In genomic region chr1:214917081-214917635, GRCh38 we compare ENCODE assay signal across 29 cellular contexts.
"Had no signal": no experiment of that assay in that cellular context is flagged by ENCODE, and none has a peak within 500 bp of the region (broad histone marks: within the 10 kb centered on the region; RNA-seq: fewer than 3 reads in every experiment).

No MANE protein-coding gene starts in this region.

- H3K27me3 ChIP-seq: brain microvascular endothelial cell, foreskin keratinocyte, right atrium auricular region, upper lobe of left lung, vagina had no signal

- H3K9me3 ChIP-seq: right atrium auricular region, thoracic aorta, upper lobe of left lung, vagina had no signal

- H3K27ac ChIP-seq: brain microvascular endothelial cell, foreskin keratinocyte, right atrium auricular region, thoracic aorta, upper lobe of left lung, vagina, VCaP had no signal

- H3K4me3 ChIP-seq: right atrium auricular region, thoracic aorta, upper lobe of left lung, vagina had no signal

- ATAC-seq: activated T-cell treated with anti-CD3 and anti-CD28 coated beads, Interleukin-2, amount 50 U/mL, for 4 hours; activated T-helper 17 cell treated with anti-CD3 and anti-CD28 coated beads, Interleukin-2, amount 50 U/mL, for 72 hours; esophagus mucosa; foreskin keratinocyte; left colon; naive thymus-derived CD4-positive, alpha-beta T cell had no signal

- H3K27me3 Mint-ChIP-seq: activated CD4-positive, alpha-beta memory T cell treated with anti-CD3 and anti-CD28 coated beads, Interleukin-2, amount 10 ng/mL, durations not matched to agents 7 days and 5 days; activated CD4-positive, alpha-beta T cell treated with anti-CD3 and anti-CD28 coated beads, Interleukin-2, amount 10 ng/mL, durations not matched to agents 24 days and 14 days; stimulated activated naive CD8-positive, alpha-beta T cell treated with anti-CD3 and anti-CD28 coated beads, Interleukin-15, Interleukin-2, amounts not matched to agents 100 ng/mL and 50 ng/mL, for 24 hours had no signal

- H3K9me3 Mint-ChIP-seq: activated CD4-positive, alpha-beta memory T cell treated with anti-CD3 and anti-CD28 coated beads, Interleukin-2, amount 10 ng/mL, durations not matched to agents 7 days and 5 days; activated CD4-positive, alpha-beta T cell treated with anti-CD3 and anti-CD28 coated beads, Interleukin-2, amount 10 ng/mL, durations not matched to agents 24 days and 14 days; activated T-cell treated with anti-CD3 and anti-CD28 coated beads, Interleukin-2, amount 50 U/mL, for 4 hours; stimulated activated naive CD8-positive, alpha-beta T cell treated with anti-CD3 and anti-CD28 coated beads, Interleukin-15, Interleukin-2, amounts not matched to agents 100 ng/mL and 50 ng/mL, for 24 hours; T-helper 1 cell treated with Interleukin-12 subunit alpha and Interleukin-12 subunit beta and Interleukin-4 antibody, amounts not matched to agents 30 μg/mL and 1 μg/mL, for 36 hours had no signal

- H3K27ac Mint-ChIP-seq: activated CD4-positive, alpha-beta memory T cell treated with anti-CD3 and anti-CD28 coated beads, Interleukin-2, amount 10 ng/mL, durations not matched to agents 7 days and 5 days; activated CD4-positive, alpha-beta T cell treated with anti-CD3 and anti-CD28 coated beads, Interleukin-2, amount 10 ng/mL, durations not matched to agents 24 days and 14 days; activated T-helper 17 cell treated with anti-CD3 and anti-CD28 coated beads, Interleukin-2, amount 50 U/mL, for 72 hours; naive thymus-derived CD4-positive, alpha-beta T cell; stimulated activated naive CD8-positive, alpha-beta T cell treated with anti-CD3 and anti-CD28 coated beads, Interleukin-15, Interleukin-2, amounts not matched to agents 100 ng/mL and 50 ng/mL, for 24 hours; T-helper 1 cell treated with Interleukin-12 subunit alpha and Interleukin-12 subunit beta and Interleukin-4 antibody, amounts not matched to agents 30 μg/mL and 1 μg/mL, for 36 hours had no signal

- H3K4me1 ChIP-seq: right atrium auricular region, upper lobe of left lung, vagina had no signal

- DNase-seq: activated CD4-positive, alpha-beta memory T cell treated with anti-CD3 and anti-CD28 coated beads, Interleukin-2, amount 10 ng/mL, durations not matched to agents 7 days and 5 days; activated CD4-positive, alpha-beta T cell treated with anti-CD3 and anti-CD28 coated beads, Interleukin-2, amount 10 ng/mL, durations not matched to agents 24 days and 14 days; activated CD4-positive, CD25-positive, alpha-beta regulatory T cell treated with anti-CD3 and anti-CD28 coated beads, Interleukin-2, amount 50 U/mL, for 72 hours; activated gamma-delta T cell treated with Interleukin-2 at 50 U/mL for 16 hours; activated naive CD4-positive, alpha-beta T cell treated with anti-CD3 and anti-CD28 coated beads, Interleukin-2, amount 50 U/mL, for 16 hours; activated T-cell treated with anti-CD3 and anti-CD28 coated beads, Interleukin-2, amount 50 U/mL, for 4 hours; amniotic stem cell; brain microvascular endothelial cell; cortex of kidney; foreskin keratinocyte; kidney; left colon; mammary epithelial cell; midbrain; naive thymus-derived CD4-positive, alpha-beta T cell; occipital lobe; stimulated activated CD4-positive, alpha-beta T cell treated with anti-CD3 and anti-CD28 coated beads, Interleukin-15, amount 100 ng/mL, for 24 hours; T-helper 9 cell had no signal

- H3K36me3 ChIP-seq: brain microvascular endothelial cell, right atrium auricular region, thoracic aorta, upper lobe of left lung, vagina had no signal

- H3K4me3 Mint-ChIP-seq: activated CD4-positive, alpha-beta memory T cell treated with anti-CD3 and anti-CD28 coated beads, Interleukin-2, amount 10 ng/mL, durations not matched to agents 7 days and 5 days; activated CD4-positive, alpha-beta T cell treated with anti-CD3 and anti-CD28 coated beads, Interleukin-2, amount 10 ng/mL, durations not matched to agents 24 days and 14 days; activated T-cell treated with anti-CD3 and anti-CD28 coated beads, Interleukin-2, amount 50 U/mL, for 4 hours; activated T-helper 17 cell treated with anti-CD3 and anti-CD28 coated beads, Interleukin-2, amount 50 U/mL, for 72 hours; naive thymus-derived CD4-positive, alpha-beta T cell; stimulated activated naive CD8-positive, alpha-beta T cell treated with anti-CD3 and anti-CD28 coated beads, Interleukin-15, Interleukin-2, amounts not matched to agents 100 ng/mL and 50 ng/mL, for 24 hours; T-helper 1 cell treated with Interleukin-12 subunit alpha and Interleukin-12 subunit beta and Interleukin-4 antibody, amounts not matched to agents 30 μg/mL and 1 μg/mL, for 36 hours had no signal

- H3K36me3 Mint-ChIP-seq: naive thymus-derived CD4-positive, alpha-beta T cell had no signal

- FAIRE-seq: astrocyte, kidney, TTC549 had no signal

- H3K4me1 Mint-ChIP-seq: activated CD4-positive, alpha-beta memory T cell treated with anti-CD3 and anti-CD28 coated beads, Interleukin-2, amount 10 ng/mL, durations not matched to agents 7 days and 5 days; activated CD4-positive, alpha-beta T cell treated with anti-CD3 and anti-CD28 coated beads, Interleukin-2, amount 10 ng/mL, durations not matched to agents 24 days and 14 days; activated T-helper 17 cell treated with anti-CD3 and anti-CD28 coated beads, Interleukin-2, amount 50 U/mL, for 72 hours had no signal
